In the genomic region with DNA sequence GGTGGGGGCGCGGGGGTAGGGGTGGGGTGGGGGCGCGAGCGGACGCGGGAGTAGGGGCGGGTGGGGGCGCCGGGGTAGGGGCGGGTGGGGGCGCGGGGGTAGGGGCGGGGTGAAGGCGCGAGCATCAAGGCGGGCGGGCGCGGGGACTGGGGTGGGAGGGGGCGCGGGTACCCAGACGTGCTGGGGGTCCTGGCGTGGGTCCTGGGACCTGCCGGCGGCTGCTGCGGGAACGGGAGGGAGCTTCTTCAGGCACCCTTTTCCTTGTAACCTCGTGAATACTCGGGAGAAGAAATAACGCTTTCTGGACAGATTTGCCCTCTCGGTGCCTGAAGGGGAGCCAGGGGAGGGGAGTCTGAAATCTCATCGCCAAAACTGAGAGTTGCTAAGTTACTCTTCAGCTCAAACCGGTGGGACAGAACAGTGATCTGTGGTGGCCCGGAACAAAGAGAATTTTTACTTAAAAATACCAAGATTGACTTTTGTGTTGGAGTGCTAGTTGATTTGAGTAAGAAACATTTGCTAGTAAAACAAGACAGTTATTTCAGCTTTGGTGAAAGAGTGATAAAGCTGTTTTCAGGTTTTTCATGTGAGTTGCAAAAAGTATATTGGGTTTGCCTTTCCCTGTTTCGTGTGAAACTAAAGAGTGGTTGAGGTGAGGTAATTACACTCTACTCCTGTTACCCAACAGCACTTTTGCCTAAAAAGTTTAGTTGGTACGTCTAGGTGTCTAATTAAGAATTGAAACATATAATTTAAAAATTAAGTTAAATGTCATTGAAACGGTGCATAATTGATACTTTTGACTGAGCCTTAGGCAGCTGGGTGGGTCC, we compare ENCODE assay signal across 14 cellular contexts. TPM values are rescaled to one million over a fixed set of nuclear protein-coding genes. Genes with fewer than 3 reads are reported as not detected.
DNase-seq lines count a peak whose midpoint lies in the region; ATAC-seq, FAIRE-seq and TF ChIP-seq lines count a peak whose summit lies in the region.
"Had no signal": no experiment of that assay in that cellular context is flagged by ENCODE, and none has a peak within 500 bp of the region (broad histone marks: within the 10 kb centered on the region; RNA-seq: fewer than 3 reads in every experiment).

No MANE protein-coding gene starts in this region.

- no peak overlapping the region for H2BK12ac ChIP-seq in H1 (ENCODE audit: low read depth, low read length)

- H2AK5ac ChIP-seq in H1 (ENCODE audit: low read depth, low read length) = no peak overlapping the region

- no peak overlapping the region for H2AFZ ChIP-seq in H1 (ENCODE audit: low read length)

- peak overlapping the region; percentile 19 for H4K5ac ChIP-seq in H1 (ENCODE audit: insufficient read length, low read depth, low read length)

- no peak for FAIRE-seq in H1 (lab: Jason Lieb, UNC)
- FAIRE-seq: GM12878, kidney had no signal

- no peak for TF ChIP-seq POLR2A in H1 (IDR thresholded peaks at IDR 0.05; ENCODE audit: control extremely low read depth in 1 of 2, low read depth in 2 of 2, low read length in 2 of 2)

- TF ChIP-seq CTCF in GM20000 (IDR thresholded peaks at IDR 0.05; ENCODE audit: extremely low read depth, missing control alignments) = no peak
- no peak for TF ChIP-seq CTCF in H1 (IDR thresholded peaks at IDR 0.05; ENCODE audit: control extremely low read depth in 1 of 3, insufficient read depth in 1 of 3, low read depth in 1 of 3, low read length in 3 of 3)
- TF ChIP-seq CTCF in osteocyte (IDR thresholded peaks at IDR 0.05) = no peak
- TF ChIP-seq CTCF in heart right ventricle (IDR thresholded peaks at IDR 0.05) = no peak

- H3K36me3 ChIP-seq in H1 (ENCODE audit: control insufficient read depth in 2 of 4, insufficient read depth in 4 of 4, low read length in 3 of 4) (peaks cover 3 to 18% (median 7%) of the 10 kb centered on the region in 4 experiments; a peak in 6 of 8 replicates), heart right ventricle (no peaks in the 10 kb centered on the region)

- POLR2A ChIA-PET in H1 (lab: Charles Lee; ENCODE audit: partially characterized antibody) = interaction anchor here (0.8 to 6.3 kb wide), 16 partner anchors 10 to 178 kb away, joined by 3 to 65 read pairs (median 5); a partner anchor contains a TSS

- H3K79me2 ChIP-seq in H1 (ENCODE audit: control insufficient read depth in 1 of 2, insufficient read depth in 2 of 2, low read length in 2 of 2) = peaks cover 10 to 49% of the 10 kb centered on the region in 2 experiments

- peak overlapping the region; percentile 62 to 83 (median 66) for H3K4me3 ChIP-seq in H1 (ENCODE audit: extremely low read depth in 1 of 4, insufficient read depth in 2 of 4, low read depth in 3 of 4, low read length in 4 of 4)
- no peak overlapping the region for H3K4me3 ChIP-seq in heart right ventricle
- H3K4me3 ChIP-seq: GM12878 had no signal

- H2BK120ac ChIP-seq in H1 (replicated peaks; ENCODE audit: low read depth, low read length) = peak overlapping the region; percentile 39

- H3K4me1 Mint-ChIP-seq in osteocyte (ENCODE audit: unreplicated experiment) = peaks cover 19% of the 10 kb centered on the region

- peak overlapping the region in 2 of 4 experiments; percentile 20 to 85; a peak in 3 of 7 replicates for H3K9ac ChIP-seq in H1 (replicated peaks in 1 of 4; ENCODE audit: extremely low read depth in 1 of 4, low read depth in 3 of 4, low read length in 3 of 4)

- H3K14ac ChIP-seq in H1 (ENCODE audit: insufficient read length) = no peak overlapping the region

- H3K79me1 ChIP-seq in H1 (ENCODE audit: low read depth, low read length) = peaks cover 10% of the 10 kb centered on the region; the same call in 1 of the 2 replicates

- no peak overlapping the region for H2BK5ac ChIP-seq in H1 (ENCODE audit: low read depth, low read length)

- intact Hi-C loops in heart right ventricle (cut with DNase I) = no loop called here

- DNase-seq in GM20000 (ENCODE audit: low spot score) (peak; percentile 54), NCI-H1694 treated with DMSO at 0.1 percent for 48 hours (lab: John Stamatoyannopoulos, UW) (peak; percentile 23), H1 (ENCODE audit: low read depth in 1 of 2, low spot score in 2 of 2) (no peak), osteocyte (ENCODE audit: extremely low spot score, unreplicated experiment) (peak; percentile 54), cerebellum (ENCODE audit: low spot score) (no peak), T-helper 9 cell (no peak), heart right ventricle (no peak), NCI-H1417 treated with DMSO at 0.1 percent for 48 hours (lab: John Stamatoyannopoulos, UW) (no peak)
- DNase-seq: activated CD8-positive, alpha-beta memory T cell treated with anti-CD3 and anti-CD28 coated beads, Interleukin-2, amount 50 U/mL, for 4 hours; aorta; kidney had no signal

- ATAC-seq in heart right ventricle = no peak
- ATAC-seq: GM12878 had no signal

- no peaks in the 10 kb centered on the region; the same call in 1 of the 2 replicates for H3K23me2 ChIP-seq in H1 (ENCODE audit: low read depth, low read length)

- H3K23ac ChIP-seq in H1 (ENCODE audit: insufficient read length) = no peak overlapping the region

- peaks cover 3 to 22% of the 10 kb centered on the region in 2 experiments for H4K20me1 ChIP-seq in H1 (replicated peaks in 1 of 2; ENCODE audit: control insufficient read depth in 1 of 2, insufficient read depth in 2 of 2, low read length in 2 of 2)

- peak overlapping the region; percentile 62 for H3K4me3 Mint-ChIP-seq in osteocyte (ENCODE audit: unreplicated experiment)

- H3K56ac ChIP-seq in H1 (replicated peaks; ENCODE audit: insufficient read length, low read depth, low read length) = no peak overlapping the region

- H3K27ac Mint-ChIP-seq in osteocyte (ENCODE audit: unreplicated experiment) = no peak overlapping the region
- H3K27ac Mint-ChIP-seq: stimulated activated naive B cell treated with anti-CD40 and anti-IgM and Interleukin-4, amounts not matched to agents 10 μg/mL and 1 μg/mL and 100 μg/mL, for 72 hours had no signal

- WGBS in H1 (ENCODE audit: extremely low coverage in 1 of 2, insufficient coverage in 1 of 2, insufficient read length in 1 of 2, insufficient replicate concordance in 2 of 2, low coverage in 1 of 2, low lambda C conversion rate in 2 of 2, missing lambda C conversion rate in 1 of 2), 2 experiments = 20% methylated on average over 10 of the region's 38 CpGs; no CpG with 5 or more reads in 1 of the 2 experiments
- 15 to 18% methylated on average over 21 to 28 of the region's 38 CpGs for WGBS in heart right ventricle, 2 donors

- H3K4me1 ChIP-seq in H1 (replicated peaks in 1 of 4; ENCODE audit: control insufficient read depth in 3 of 4, insufficient read depth in 4 of 4, low read length in 3 of 4) = peaks cover 6 to 23% (median 17%) of the 10 kb centered on the region in 4 experiments
- peaks cover 0 to 5% (median 0%) of the 10 kb centered on the region in 9 donors for H3K4me1 ChIP-seq in heart right ventricle

- no peaks in the 10 kb centered on the region for H3K9me3 ChIP-seq in H1 (ENCODE audit: insufficient read depth in 2 of 2, low read depth in 1 of 2, low read length in 1 of 2)
- peaks cover 0 to 4% (median 0%) of the 10 kb centered on the region in 11 donors for H3K9me3 ChIP-seq in heart right ventricle

- no peak for TF ChIP-seq RAD21 in H1 (IDR thresholded peaks at IDR 0.05 in 1 of 2, conservative IDR thresholded peaks at IDR 0.05 in 1 of 2; ENCODE audit: low read depth in 2 of 2, low read length in 2 of 2)

- peak overlapping the region; percentile 48; the same call in 1 of the 2 replicates for H3K18ac ChIP-seq in H1 (ENCODE audit: extremely low read depth, low read length)

- CTCF ChIA-PET in H1 (lab: Charles Lee; ENCODE audit: partially characterized antibody) = interaction anchor here (0.7 to 1.4 kb wide), 4 partner anchors 10 to 96 kb away, joined by 3 read pairs; no protein-coding TSS in a partner anchor

- no peak overlapping the region for H3K27ac ChIP-seq in H1 (ENCODE audit: low read depth, low read length)
- H3K27ac ChIP-seq in heart right ventricle = no peak overlapping the region
- H3K27ac ChIP-seq: HL-60 had no signal

- H4K8ac ChIP-seq in H1 (ENCODE audit: extremely low read depth, insufficient read depth, low read length) = no peak overlapping the region

- H3K27me3 Mint-ChIP-seq in osteocyte (ENCODE audit: unreplicated experiment) = peaks cover 83% of the 10 kb centered on the region

- H2BK15ac ChIP-seq in H1 (ENCODE audit: low read length) = no peak overlapping the region

- H3K27me3 ChIP-seq in H1 (replicated peaks in 1 of 4; ENCODE audit: control insufficient read depth in 3 of 4, extremely low read depth in 1 of 4, insufficient read depth in 3 of 4, low read length in 3 of 4) = no peaks in the 10 kb centered on the region; a peak in 1 of 7 replicates
- peaks cover 6 to 88% (median 80%) of the 10 kb centered on the region in 7 donors for H3K27me3 ChIP-seq in heart right ventricle

- no peak overlapping the region for H4K91ac ChIP-seq in H1 (replicated peaks; ENCODE audit: insufficient read length, low read length)

- H3K36me3 Mint-ChIP-seq in osteocyte (ENCODE audit: unreplicated experiment) = peaks cover 3% of the 10 kb centered on the region

- H3K9me3 Mint-ChIP-seq in osteocyte (ENCODE audit: unreplicated experiment) = no peaks in the 10 kb centered on the region
- H3K9me3 Mint-ChIP-seq: stimulated activated naive B cell treated with anti-CD40 and anti-IgM and Interleukin-4, amounts not matched to agents 10 μg/mL and 1 μg/mL and 100 μg/mL, for 72 hours had no signal

- peak overlapping the region; percentile 65 to 84 for H3K4me2 ChIP-seq in H1 (ENCODE audit: insufficient read depth in 1 of 2, low read depth in 2 of 2, low read length in 2 of 2)

- no peak for TF ChIP-seq EP300 in H1 (IDR thresholded peaks at IDR 0.05; ENCODE audit: borderline replicate concordance in 1 of 2, low read depth in 2 of 2, low read length in 2 of 2)

- no peak overlapping the region for H2BK20ac ChIP-seq in H1 (ENCODE audit: low read length)

- no peak overlapping the region for H3K4ac ChIP-seq in H1 (replicated peaks; ENCODE audit: insufficient read length, low read depth, low read length)

TF ChIP-seq in H1, 55 proteins besides CTCF, POLR2A, EP300 and RAD21 (continues in another document):
- no peak for TF ChIP-seq RFX5 (IDR thresholded peaks at IDR 0.05; ENCODE audit: borderline replicate concordance, low read depth, low read length)
- no peak for TF ChIP-seq MAFK (IDR thresholded peaks at IDR 0.05; ENCODE audit: low read depth, low read length)
- no peak for TF ChIP-seq TEAD4 (IDR thresholded peaks at IDR 0.05; ENCODE audit: low read depth, low read length)

RNA-seq across cellular contexts. Expression of a gene that starts 0.6 kb away (rescaled TPM):
- total RNA-seq in H1 (2021; fragmentation: NEBNext Ultra II Directional; extraction: Animal tissue kit (Norgen Biotek cat#: 25700)) = 42.9 and 43.6 TPM in 2 replicates
- polyA plus RNA-seq in H1 (2011; rRNA removed) (31.1 and 35.1 TPM in 2 replicates), heart right ventricle (under 1 TPM in 1 of 2 donors, not detected in 1; under 0.01 TPM)
- polyA plus RNA-seq in H1 (2011; cell fraction: cytosol; rRNA removed) = 27.6 TPM
- 88.3 TPM for polyA plus RNA-seq in H1 (2011; cell fraction: nucleus; rRNA removed)
- polyA plus RNA-seq in H1 (2012, experiment 1 of 2) = 26.7 to 37.9 TPM (median 36.4 TPM) in 4 replicates
- polyA plus RNA-seq in H1 (2012, experiment 2 of 2) = 21.7 TPM
- polyA plus RNA-seq in H1 (2013, experiment 1 of 2) = 30.4 TPM
- 26.1 TPM for polyA plus RNA-seq in H1 (2013, experiment 2 of 2)
- polyA minus RNA-seq in H1 (2011; rRNA and poly(A)+ RNA removed) = 22.7 and 25.5 TPM in 2 replicates
- polyA minus RNA-seq in H1 (2011; cell fraction: cytosol; rRNA and poly(A)+ RNA removed) = 19.9 TPM
- 28.8 TPM for polyA minus RNA-seq in H1 (2011; cell fraction: nucleus; rRNA and poly(A)+ RNA removed)
- total RNA-seq in osteocyte (3.8 and 4.5 TPM in 2 replicates), cerebellum (8.2 TPM), heart right ventricle (under 1 TPM in 3 of 10 donors, not detected in 7; 0.02 to 0.14 (median 0.07) TPM)

Comparison
In these comparisons a context has a peak if more than half of its experiments do, and no peak if none do; other contexts are left out.
1. DNase-seq: peak in GM20000 (single experiment), NCI-H1694 treated with DMSO at 0.1 percent for 48 hours (single experiment) and osteocyte (single experiment); none in H1 (0 of 2), cerebellum (single experiment), T-helper 9 cell (single experiment), heart right ventricle (0 of 2) and NCI-H1417 treated with DMSO at 0.1 percent for 48 hours (single experiment).
2. H3K4me3 ChIP-seq: peak in H1 (4 of 4); none in heart right ventricle (0 of 10).